36 cellular contexts compared by ENCODE assay signal in the genomic region with DNA sequence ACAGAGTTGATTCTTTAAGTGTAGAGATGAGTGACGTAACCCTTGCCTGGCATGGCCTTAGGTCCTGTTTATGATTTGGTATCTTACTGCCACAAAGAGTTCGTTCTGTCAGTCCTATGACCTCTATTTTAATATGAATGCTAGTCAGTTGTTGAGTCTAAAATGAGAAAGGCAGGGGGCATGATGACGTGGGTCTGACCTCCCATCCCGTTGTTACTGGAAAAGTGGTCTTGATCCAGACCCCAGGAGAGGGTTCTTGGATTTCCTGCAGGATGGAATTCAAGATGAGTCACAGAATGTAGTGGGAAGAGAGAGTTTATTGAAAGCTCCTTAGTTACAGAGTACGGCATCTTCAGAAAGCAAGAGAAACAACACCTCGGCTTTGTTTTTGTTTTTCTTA.
"Had no signal": no experiment of that assay in that cellular context is flagged by ENCODE, and none has a peak within 500 bp of the region (broad histone marks: within the 10 kb centered on the region; RNA-seq: fewer than 3 reads in every experiment).

No MANE protein-coding gene starts in this region.

- H3K4me3 ChIP-seq: MG63, SJSA1 had no signal

- ATAC-seq: activated CD8-positive, alpha-beta memory T cell treated with anti-CD3 and anti-CD28 coated beads, Interleukin-2, amount 10 ng/mL, durations not matched to agents 7 days and 5 days; activated T-helper 17 cell treated with anti-CD3 and anti-CD28 coated beads, Interleukin-2, amount 50 U/mL, for 72 hours; Panc1; SK-N-SH treated with all-trans-retinoic acid at 6 μM for 48 hours; T-cell; T-helper 17 cell had no signal

- H3K27me3 ChIP-seq: brain microvascular endothelial cell, MG63, SJSA1 had no signal

- DNase-seq: activated CD4-positive, alpha-beta memory T cell treated with anti-CD3 and anti-CD28 coated beads, Interleukin-2, amount 10 ng/mL, durations not matched to agents 7 days and 5 days; activated CD4-positive, alpha-beta T cell treated with anti-CD3 and anti-CD28 coated beads for 1 hour; activated CD4-positive, alpha-beta T cell treated with anti-CD3 and anti-CD28 coated beads for 48 hours; activated CD4-positive, CD25-positive, alpha-beta regulatory T cell; activated CD8-positive, alpha-beta memory T cell treated with anti-CD3 and anti-CD28 coated beads for 24 hours; activated CD8-positive, alpha-beta memory T cell treated with anti-CD3 and anti-CD28 coated beads, Interleukin-2, amount 10 ng/mL, durations not matched to agents 7 days and 5 days; activated CD8-positive, alpha-beta memory T cell treated with anti-CD3 and anti-CD28 coated beads, Interleukin-2, amount 50 U/mL, for 48 hours; activated effector memory CD4-positive, alpha-beta T cell treated with anti-CD3 and anti-CD28 coated beads, Interleukin-2, amount 50 U/mL, for 16 hours; activated naive CD4-positive, alpha-beta T cell; activated naive CD4-positive, alpha-beta T cell treated with anti-CD3 and anti-CD28 coated beads, Interleukin-2, amount 50 U/mL, for 16 hours; activated naive CD8-positive, alpha-beta T cell treated with anti-CD3 and anti-CD28 coated beads for 36 hours; activated T-cell treated with anti-CD3 and anti-CD28 coated beads, Interleukin-2, amount 50 U/mL, for 48 hours; amniotic stem cell; aorta; brain microvascular endothelial cell; central memory CD4-positive, alpha-beta T cell; Kasumi-1; MG63; NCI-H1048; NCI-H1105 treated with DMSO at 0.1 percent for 48 hours; NCI-H1436; NCI-H1694; NCI-H1930; NCI-H2081 treated with DMSO at 0.1 percent for 48 hours; NCI-H226; NCI-H446 treated with DMSO at 0.1 percent for 48 hours; NCI-H524; RPMI8226; SHP77 treated with DMSO at 0.1 percent for 48 hours; T-cell; T-helper 17 cell; WERI-Rb-1 had no signal

- H3K4me1 ChIP-seq: SJSA1 had no signal

- H3K27ac ChIP-seq: brain microvascular endothelial cell, SJSA1, WERI-Rb-1 had no signal

- H3K36me3 ChIP-seq: brain microvascular endothelial cell, MG63, SJSA1, WERI-Rb-1 had no signal

- H3K9me3 ChIP-seq: MG63 had no signal
